In the genomic region with DNA sequence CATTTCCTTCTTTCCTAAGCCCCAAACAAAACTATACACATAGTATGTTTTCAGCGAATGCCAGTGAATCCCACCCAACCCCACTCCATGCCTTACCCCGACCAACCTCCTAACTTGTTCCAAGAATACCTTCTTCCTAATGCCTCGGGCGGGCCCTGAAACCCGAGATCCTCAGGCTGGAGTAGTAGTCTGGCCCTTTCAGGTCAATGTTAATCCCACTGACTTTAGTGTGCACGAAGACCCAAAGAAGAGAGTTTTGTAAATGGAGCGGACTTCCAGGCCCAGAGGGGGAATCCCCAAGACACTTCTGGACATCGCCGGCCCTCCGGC, we compare ENCODE assay signal across 7 cellular contexts. TPM values are rescaled to one million over a fixed set of nuclear protein-coding genes. Genes with fewer than 3 reads are reported as not detected.
DNase-seq lines count a peak whose midpoint lies in the region; ATAC-seq, FAIRE-seq and TF ChIP-seq lines count a peak whose summit lies in the region.

No MANE protein-coding gene starts in this region.

- H3K4me3 ChIP-seq in HEK293 (ENCODE audit: low read depth, low read length) (peak overlapping the region; percentile 88), astrocyte (ENCODE audit: insufficient read depth, low read depth, low read length) (peak overlapping the region; percentile 99), thymus (ENCODE audit: low read length) (peak overlapping the region; percentile 94)

- peak overlapping the region; percentile 97 for H3K9ac ChIP-seq in astrocyte (ENCODE audit: low read length)

- no peaks in the 10 kb centered on the region for H3K27me3 Mint-ChIP-seq in astrocyte (ENCODE audit: low read depth, unreplicated experiment)

- H3K36me3 ChIP-seq in HEK293 (ENCODE audit: control insufficient read depth in 2 of 2, insufficient read depth in 1 of 2, low read length in 2 of 2) (peaks cover 18 to 72% of the 10 kb centered on the region in 2 experiments), astrocyte (ENCODE audit: insufficient read depth, low read length) (peaks cover 47% of the 10 kb centered on the region), thymus (ENCODE audit: control insufficient read depth, insufficient read depth) (peaks cover 50% of the 10 kb centered on the region)

- ATAC-seq in left colon (peak; percentile 23), HG02759 (IDR thresholded peaks at IDR 0.05; ENCODE audit: unreplicated experiment) (no peak)

- H3K4me2 ChIP-seq in astrocyte (ENCODE audit: low read length), result peak overlapping the region; percentile 87

- H3K27me3 ChIP-seq in astrocyte (ENCODE audit: insufficient read depth, low read length), result no peaks in the 10 kb centered on the region
- H3K27me3 ChIP-seq in thymus (ENCODE audit: control insufficient read depth, insufficient read depth), result no peaks in the 10 kb centered on the region

- H3K9me3 Mint-ChIP-seq in astrocyte (ENCODE audit: unreplicated experiment), result no peaks in the 10 kb centered on the region

- H3K4me3 Mint-ChIP-seq in astrocyte (ENCODE audit: unreplicated experiment), result no peak overlapping the region

- DNase-seq in astrocyte (ENCODE audit: low read depth), result peak; percentile 13
- DNase-seq in left colon, result no peak
- DNase-seq in GM10266 (ENCODE audit: extremely low spot score), result no peak
- DNase-seq in NCI-H2081 treated with DMSO at 0.1 percent for 48 hours (lab: John Stamatoyannopoulos, UW), result no peak

- no peak overlapping the region for H3K27ac Mint-ChIP-seq in astrocyte (ENCODE audit: unreplicated experiment)

- H3K79me2 ChIP-seq in astrocyte (ENCODE audit: insufficient read depth, low read length), result peaks cover 66% of the 10 kb centered on the region

- 2% methylated on average over 10 of the region's 10 CpGs for WGBS in thymus

- H2AFZ ChIP-seq in astrocyte (ENCODE audit: low read depth, low read length), result peak overlapping the region; percentile 42

- POLR2A ChIA-PET in HEK293 (lab: Yijun Ruan, JAX), result interaction anchor here (0.6 to 2.1 kb wide), 16 partner anchors 9 to 463 kb away, joined by 3 to 14 read pairs (median 5); a partner anchor contains a TSS

- H3K27ac ChIP-seq in HEK293 (ENCODE audit: extremely low read depth, low read depth, low read length) (peak overlapping the region; percentile 52), astrocyte (ENCODE audit: low read depth, low read length) (peak overlapping the region; percentile 82), thymus (ENCODE audit: low read depth) (peak overlapping the region; percentile 86)

- peaks cover 13% of the 10 kb centered on the region for H3K4me1 Mint-ChIP-seq in astrocyte (ENCODE audit: low read depth, unreplicated experiment)

- intact Hi-C loops in left colon (cut with DNase I, micrococcal nuclease), result no loop called here

- CTCF ChIA-PET in HEK293 (lab: Yijun Ruan, JAX), result interaction anchor here (0.7 to 2.6 kb wide), 3 partner anchors 10 to 181 kb away, joined by 3 to 20 read pairs (median 5); no protein-coding TSS in a partner anchor

- TF ChIP-seq CTCF in HEK293 (tag by site-specific recombination; IDR thresholded peaks at IDR 0.05) (no peak), astrocyte (IDR thresholded peaks at IDR 0.05; ENCODE audit: insufficient read depth, low read depth, low read length) (no peak), GM10266 (IDR thresholded peaks at IDR 0.05; ENCODE audit: control insufficient read depth, insufficient read depth, low read depth, missing control alignments) (no peak)

- peaks cover 74% of the 10 kb centered on the region for H4K20me1 ChIP-seq in astrocyte (ENCODE audit: insufficient read depth, low read length)

- H3K4me1 ChIP-seq in HEK293 (ENCODE audit: control insufficient read depth, insufficient read depth, low read length) (peaks cover 9% of the 10 kb centered on the region; the same call in 1 of the 2 replicates), astrocyte (ENCODE audit: insufficient read depth, low read length) (peaks cover 17% of the 10 kb centered on the region), thymus (ENCODE audit: control insufficient read depth, insufficient read depth, low read length) (peaks cover 16% of the 10 kb centered on the region)

- peaks cover 9% of the 10 kb centered on the region for H3K36me3 Mint-ChIP-seq in astrocyte (ENCODE audit: low read depth, unreplicated experiment)

- FAIRE-seq in astrocyte (lab: Jason Lieb, UNC), result no peak

- H3K9me3 ChIP-seq in HEK293 (ENCODE audit: control insufficient read depth, insufficient read depth, low read depth, low read length) (no peaks in the 10 kb centered on the region), astrocyte (ENCODE audit: insufficient read depth, low read depth, low read length) (no peaks in the 10 kb centered on the region), thymus (ENCODE audit: control insufficient read depth) (no peaks in the 10 kb centered on the region)

TF ChIP-seq in HEK293, 187 proteins besides CTCF, POLR2A, EP300 and RAD21:
- no peak for TF ChIP-seq ZFP41 (tag by site-specific recombination; IDR thresholded peaks at IDR 0.05; ENCODE audit: borderline replicate concordance)
- no peak for TF ChIP-seq ZNF146 (tag by site-specific recombination; IDR thresholded peaks at IDR 0.05)
- TF ChIP-seq ZBTB20 (tag by site-specific recombination; IDR thresholded peaks at IDR 0.05), result no peak
- no peak for TF ChIP-seq ZNF433 (tag by site-specific recombination; IDR thresholded peaks at IDR 0.05; ENCODE audit: low read depth)
- no peak for TF ChIP-seq ZNF239 (tag by site-specific recombination; IDR thresholded peaks at IDR 0.05)
- TF ChIP-seq ZBTB17 (tag by site-specific recombination; IDR thresholded peaks at IDR 0.05), result no peak
- TF ChIP-seq, protein P1, sequence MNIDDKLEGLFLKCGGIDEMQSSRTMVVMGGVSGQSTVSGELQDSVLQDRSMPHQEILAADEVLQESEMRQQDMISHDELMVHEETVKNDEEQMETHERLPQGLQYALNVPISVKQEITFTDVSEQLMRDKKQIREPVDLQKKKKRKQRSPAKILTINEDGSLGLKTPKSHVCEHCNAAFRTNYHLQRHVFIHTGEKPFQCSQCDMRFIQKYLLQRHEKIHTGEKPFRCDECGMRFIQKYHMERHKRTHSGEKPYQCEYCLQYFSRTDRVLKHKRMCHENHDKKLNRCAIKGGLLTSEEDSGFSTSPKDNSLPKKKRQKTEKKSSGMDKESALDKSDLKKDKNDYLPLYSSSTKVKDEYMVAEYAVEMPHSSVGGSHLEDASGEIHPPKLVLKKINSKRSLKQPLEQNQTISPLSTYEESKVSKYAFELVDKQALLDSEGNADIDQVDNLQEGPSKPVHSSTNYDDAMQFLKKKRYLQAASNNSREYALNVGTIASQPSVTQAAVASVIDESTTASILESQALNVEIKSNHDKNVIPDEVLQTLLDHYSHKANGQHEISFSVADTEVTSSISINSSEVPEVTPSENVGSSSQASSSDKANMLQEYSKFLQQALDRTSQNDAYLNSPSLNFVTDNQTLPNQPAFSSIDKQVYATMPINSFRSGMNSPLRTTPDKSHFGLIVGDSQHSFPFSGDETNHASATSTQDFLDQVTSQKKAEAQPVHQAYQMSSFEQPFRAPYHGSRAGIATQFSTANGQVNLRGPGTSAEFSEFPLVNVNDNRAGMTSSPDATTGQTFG (tag by site-specific recombination; IDR thresholded peaks at IDR 0.05; ENCODE audit: borderline replicate concordance), result no peak
TF ChIP-seq in HEK293: peak in this region for 0.

RNA-seq across cellular contexts. Expression of a gene that starts 0.4 kb away (rescaled TPM):
- total RNA-seq in astrocyte, result 132 and 141 TPM in 2 replicates
- total RNA-seq in left colon, result 100 to 1,000 TPM; 113 to 134 TPM
- 62.0 TPM for polyA plus RNA-seq in thymus

RNA-seq across cellular contexts. Expression of a gene that starts 0.6 kb away (rescaled TPM):
- total RNA-seq in astrocyte (41.8 and 46.2 TPM in 2 replicates), left colon (10 to 100 TPM; 19.6 to 26.9 TPM)
- polyA plus RNA-seq in thymus, result 28.5 TPM

RNA-seq across cellular contexts. Expression of a gene that starts 6.2 kb away (rescaled TPM):
- total RNA-seq in astrocyte (0.30 and 0.31 TPM in 2 replicates), left colon (under 1 TPM; 0.61 to 0.95 TPM)
- 0.11 TPM for polyA plus RNA-seq in thymus

RNA-seq across cellular contexts. Expression of a gene that starts 39.0 kb away (rescaled TPM):
- total RNA-seq in astrocyte (26.6 and 28.3 TPM in 2 replicates), left colon (10 to 100 TPM; 16.9 to 18.4 TPM)
- polyA plus RNA-seq in thymus, result 32.1 TPM

RNA-seq across cellular contexts. Expression of a gene that starts 59.5 kb away (rescaled TPM):
- total RNA-seq in astrocyte (53.0 and 62.6 TPM in 2 replicates), left colon (10 to 100 TPM; 20.0 to 23.2 TPM)
- 16.7 TPM for polyA plus RNA-seq in thymus
